Comparison of ENCODE assay signal across 17 cellular contexts in genomic region chr6:3610206-3610605, GRCh38.
DNase-seq lines count a peak whose midpoint lies in the region; ATAC-seq, FAIRE-seq and TF ChIP-seq lines count a peak whose summit lies in the region.
"Had no signal": no experiment of that assay in that cellular context is flagged by ENCODE, and none has a peak within 500 bp of the region (broad histone marks: within the 10 kb centered on the region; RNA-seq: fewer than 3 reads in every experiment).

No MANE protein-coding gene starts in this region.

- no peak overlapping the region for H3K27ac Mint-ChIP-seq in activated CD8-positive, alpha-beta T cell treated with anti-CD3 and anti-CD28 coated beads, Interleukin-2, amount 10 ng/mL, durations not matched to agents 7 days and 5 days
- H3K27ac Mint-ChIP-seq in activated CD8-positive, alpha-beta T cell treated with anti-CD3 and anti-CD28 coated beads for 36 hours = no peak overlapping the region
- H3K27ac Mint-ChIP-seq in activated naive CD8-positive, alpha-beta T cell treated with anti-CD3 and anti-CD28 coated beads for 36 hours = no peak overlapping the region
- H3K27ac Mint-ChIP-seq: activated naive CD4-positive, alpha-beta T cell treated with anti-CD3 and anti-CD28 coated beads, Interleukin-2, amount 10 ng/mL, durations not matched to agents 7 days and 5 days had no signal

- intact Hi-C loops in activated CD8-positive, alpha-beta T cell treated with anti-CD3 and anti-CD28 coated beads for 36 hours (cut with micrococcal nuclease) = no loop called here

- no peaks in the 10 kb centered on the region for H3K36me3 ChIP-seq in Peyer's patch
- H3K36me3 ChIP-seq: ovary, SJCRH30, tibial nerve had no signal

- POLR2A ChIA-PET in activated CD8-positive, alpha-beta T cell treated with anti-CD3 and anti-CD28 coated beads, Interleukin-2, amount 10 ng/mL, durations not matched to agents 7 days and 5 days (lab: Charles Lee) = no interaction called here
- POLR2A ChIA-PET in activated CD8-positive, alpha-beta T cell treated with anti-CD3 and anti-CD28 coated beads for 36 hours (lab: Charles Lee) = no interaction called here
- POLR2A ChIA-PET in RWPE1 (lab: Yijun Ruan, JAX; ENCODE audit: low non-redundant PET) = no interaction called here

- no peaks in the 10 kb centered on the region for H3K9me3 ChIP-seq in Peyer's patch
- H3K9me3 ChIP-seq: ovary, SJCRH30, tibial nerve had no signal

- no peak for ATAC-seq in activated CD8-positive, alpha-beta T cell treated with anti-CD3 and anti-CD28 coated beads, Interleukin-2, amount 10 ng/mL, durations not matched to agents 7 days and 5 days
- no peak for ATAC-seq in activated CD8-positive, alpha-beta T cell treated with anti-CD3 and anti-CD28 coated beads for 36 hours
- ATAC-seq: GM12878 had no signal

- FAIRE-seq in frontal cortex (lab: Jason Lieb, UNC) = no peak
- FAIRE-seq: GM12878 had no signal

- H3K27ac ChIP-seq in RWPE1 (peak overlapping the region; percentile 98), Peyer's patch (no peak overlapping the region)
- H3K27ac ChIP-seq: GM23248, ovary, SJCRH30, tibial nerve had no signal

- CTCF ChIA-PET in activated CD8-positive, alpha-beta T cell treated with anti-CD3 and anti-CD28 coated beads, Interleukin-2, amount 10 ng/mL, durations not matched to agents 7 days and 5 days (lab: Charles Lee) = no interaction called here
- CTCF ChIA-PET in activated CD8-positive, alpha-beta T cell treated with anti-CD3 and anti-CD28 coated beads for 36 hours (lab: Charles Lee) = no interaction called here
- CTCF ChIA-PET in RWPE1 (lab: Yijun Ruan, JAX) = no interaction called here

- H3K9me3 Mint-ChIP-seq in activated CD8-positive, alpha-beta T cell treated with anti-CD3 and anti-CD28 coated beads, Interleukin-2, amount 10 ng/mL, durations not matched to agents 7 days and 5 days (ENCODE audit: insufficient read depth) = no peaks in the 10 kb centered on the region
- H3K9me3 Mint-ChIP-seq in activated CD8-positive, alpha-beta T cell treated with anti-CD3 and anti-CD28 coated beads for 36 hours = no peaks in the 10 kb centered on the region
- H3K9me3 Mint-ChIP-seq in activated naive CD8-positive, alpha-beta T cell treated with anti-CD3 and anti-CD28 coated beads for 36 hours = no peaks in the 10 kb centered on the region
- H3K9me3 Mint-ChIP-seq: activated naive CD4-positive, alpha-beta T cell treated with anti-CD3 and anti-CD28 coated beads, Interleukin-2, amount 10 ng/mL, durations not matched to agents 7 days and 5 days had no signal

- TF ChIP-seq POLR2A in Peyer's patch (IDR thresholded peaks at IDR 0.05) = no peak

- DNase-seq in activated CD8-positive, alpha-beta T cell treated with anti-CD3 and anti-CD28 coated beads, Interleukin-2, amount 10 ng/mL, durations not matched to agents 7 days and 5 days = peak; percentile 5
- DNase-seq in activated CD8-positive, alpha-beta T cell treated with anti-CD3 and anti-CD28 coated beads for 36 hours = no peak
- DNase-seq in RWPE1 (ENCODE audit: low spot score) (peak; percentile 81), fibroblast of mammary gland (ENCODE audit: low read depth) (peak; percentile 34), NOMO-1 treated with dmso at 0.1 percent for 144 hours (lab: John Stamatoyannopoulos, UW; ENCODE audit: unreplicated experiment) (no peak), Peyer's patch (no peak), frontal cortex (ENCODE audit: low spot score in 2 of 2) (no peak)
- no peak for DNase-seq in activated naive CD8-positive, alpha-beta T cell treated with anti-CD3 and anti-CD28 coated beads for 36 hours
- DNase-seq: activated naive CD4-positive, alpha-beta T cell treated with anti-CD3 and anti-CD28 coated beads, Interleukin-2, amount 10 ng/mL, durations not matched to agents 7 days and 5 days; cerebellar nuclear complex; GM23248; NCI-H510A; ovary; SJCRH30; stimulated activated CD4-positive, alpha-beta T cell treated with anti-CD3 and anti-CD28 coated beads, Interleukin-12 subunit alpha, Interleukin-12 subunit beta, amount 100 ng/mL, for 4 hours had no signal

- H3K4me3 ChIP-seq in fibroblast of mammary gland (ENCODE audit: control insufficient read depth, low read depth, low read length) (no peak overlapping the region), Peyer's patch (no peak overlapping the region)
- H3K4me3 ChIP-seq: GM12878, GM23248, ovary, SJCRH30, tibial nerve had no signal

- no peaks in the 10 kb centered on the region for H3K4me1 ChIP-seq in Peyer's patch
- H3K4me1 ChIP-seq: SJCRH30, tibial nerve had no signal

- H3K27me3 ChIP-seq in Peyer's patch = no peaks in the 10 kb centered on the region
- H3K27me3 ChIP-seq: ovary, SJCRH30, tibial nerve had no signal

- peaks cover 2% of the 10 kb centered on the region for H3K27me3 Mint-ChIP-seq in activated CD8-positive, alpha-beta T cell treated with anti-CD3 and anti-CD28 coated beads, Interleukin-2, amount 10 ng/mL, durations not matched to agents 7 days and 5 days (ENCODE audit: low read depth)
- no peaks in the 10 kb centered on the region for H3K27me3 Mint-ChIP-seq in activated CD8-positive, alpha-beta T cell treated with anti-CD3 and anti-CD28 coated beads for 36 hours
- peaks cover 4% of the 10 kb centered on the region for H3K27me3 Mint-ChIP-seq in activated naive CD8-positive, alpha-beta T cell treated with anti-CD3 and anti-CD28 coated beads for 36 hours

- no peak overlapping the region for H3K4me3 Mint-ChIP-seq in activated CD8-positive, alpha-beta T cell treated with anti-CD3 and anti-CD28 coated beads, Interleukin-2, amount 10 ng/mL, durations not matched to agents 7 days and 5 days
- no peak overlapping the region for H3K4me3 Mint-ChIP-seq in activated CD8-positive, alpha-beta T cell treated with anti-CD3 and anti-CD28 coated beads for 36 hours
- no peak overlapping the region for H3K4me3 Mint-ChIP-seq in activated naive CD8-positive, alpha-beta T cell treated with anti-CD3 and anti-CD28 coated beads for 36 hours
- H3K4me3 Mint-ChIP-seq: activated naive CD4-positive, alpha-beta T cell treated with anti-CD3 and anti-CD28 coated beads, Interleukin-2, amount 10 ng/mL, durations not matched to agents 7 days and 5 days had no signal

- no peaks in the 10 kb centered on the region for H3K36me3 Mint-ChIP-seq in activated CD8-positive, alpha-beta T cell treated with anti-CD3 and anti-CD28 coated beads, Interleukin-2, amount 10 ng/mL, durations not matched to agents 7 days and 5 days (ENCODE audit: low read depth)
- no peaks in the 10 kb centered on the region for H3K36me3 Mint-ChIP-seq in activated CD8-positive, alpha-beta T cell treated with anti-CD3 and anti-CD28 coated beads for 36 hours (ENCODE audit: low read depth)
- no peaks in the 10 kb centered on the region for H3K36me3 Mint-ChIP-seq in activated naive CD8-positive, alpha-beta T cell treated with anti-CD3 and anti-CD28 coated beads for 36 hours
- H3K36me3 Mint-ChIP-seq: activated naive CD4-positive, alpha-beta T cell treated with anti-CD3 and anti-CD28 coated beads, Interleukin-2, amount 10 ng/mL, durations not matched to agents 7 days and 5 days had no signal

- no peaks in the 10 kb centered on the region for H3K4me1 Mint-ChIP-seq in activated CD8-positive, alpha-beta T cell treated with anti-CD3 and anti-CD28 coated beads, Interleukin-2, amount 10 ng/mL, durations not matched to agents 7 days and 5 days (ENCODE audit: low read depth)
- no peaks in the 10 kb centered on the region for H3K4me1 Mint-ChIP-seq in activated CD8-positive, alpha-beta T cell treated with anti-CD3 and anti-CD28 coated beads for 36 hours (ENCODE audit: low read depth)
- no peaks in the 10 kb centered on the region for H3K4me1 Mint-ChIP-seq in activated naive CD8-positive, alpha-beta T cell treated with anti-CD3 and anti-CD28 coated beads for 36 hours
- H3K4me1 Mint-ChIP-seq: activated naive CD4-positive, alpha-beta T cell treated with anti-CD3 and anti-CD28 coated beads, Interleukin-2, amount 10 ng/mL, durations not matched to agents 7 days and 5 days had no signal

- no peak for TF ChIP-seq CTCF in activated CD8-positive, alpha-beta T cell treated with anti-CD3 and anti-CD28 coated beads for 36 hours (IDR thresholded peaks at IDR 0.05)
- TF ChIP-seq CTCF in RWPE1 (conservative IDR thresholded peaks at IDR 0.05; ENCODE audit: low read depth) (no peak), fibroblast of mammary gland (conservative IDR thresholded peaks at IDR 0.05; ENCODE audit: control insufficient read depth, insufficient read depth, low read depth, low read length) (no peak), Peyer's patch (IDR thresholded peaks at IDR 0.05) (no peak)

Comparison
In these comparisons a context has a peak if more than half of its experiments do, and no peak if none do; other contexts are left out.
1. DNase-seq: peak in activated CD8-positive, alpha-beta T cell treated with anti-CD3 and anti-CD28 coated beads, Interleukin-2, amount 10 ng/mL, durations not matched to agents 7 days and 5 days (single experiment), RWPE1 (single experiment) and fibroblast of mammary gland (single experiment); none in activated CD8-positive, alpha-beta T cell treated with anti-CD3 and anti-CD28 coated beads for 36 hours (single experiment), activated naive CD8-positive, alpha-beta T cell treated with anti-CD3 and anti-CD28 coated beads for 36 hours (single experiment), NOMO-1 treated with dmso at 0.1 percent for 144 hours (single experiment), Peyer's patch (0 of 3) and frontal cortex (0 of 2).